Comparison of ENCODE assay signal across 32 cellular contexts in genomic region chr1:167623951-167624350, GRCh38. TPM values are rescaled to one million over a fixed set of nuclear protein-coding genes. Genes with fewer than 3 reads are reported as not detected.
A peak's percentile ranks its signal among the peaks of the same experiment; 100 is the strongest.
DNase-seq lines count a peak whose midpoint lies in the region; ATAC-seq, FAIRE-seq and TF ChIP-seq lines count a peak whose summit lies in the region.
"Had no signal": no experiment of that assay in that cellular context is flagged by ENCODE, and none has a peak within 500 bp of the region (broad histone marks: within the 10 kb centered on the region; RNA-seq: fewer than 3 reads in every experiment).

No MANE protein-coding gene starts in this region.

- H3K27me3 Mint-ChIP-seq in immature natural killer cell (ENCODE audit: low read depth in 3 of 3), result peaks cover 2 to 8% (median 8%) of the 10 kb centered on the region in 3 donors
- no peaks in the 10 kb centered on the region for H3K27me3 Mint-ChIP-seq in stimulated activated naive CD8-positive, alpha-beta T cell treated with anti-CD3 and anti-CD28 coated beads, Interleukin-15, amount 100 ng/mL, for 72 hours
- H3K27me3 Mint-ChIP-seq: activated T-cell treated with anti-CD3 and anti-CD28 coated beads, Interleukin-2, amount 50 U/mL, for 24 hours had no signal

- no peaks in the 10 kb centered on the region for H3K36me3 ChIP-seq in BLaER1 treated with 17β-estradiol and CSF1 and Interleukin-3, amounts not matched to agents 10 nM and 100 nM
- no peaks in the 10 kb centered on the region for H3K36me3 ChIP-seq in OCI-LY1 (ENCODE audit: insufficient read depth, low read length)
- H3K36me3 ChIP-seq: cardiac muscle cell, esophagus squamous epithelium, gastrocnemius medialis, pancreas, stomach, tibial artery had no signal

- no peak overlapping the region for H3K4me3 ChIP-seq in A549
- no peak overlapping the region for H3K4me3 ChIP-seq in BLaER1 treated with 17β-estradiol and CSF1 and Interleukin-3, amounts not matched to agents 10 nM and 100 nM
- H3K4me3 ChIP-seq in OCI-LY1 (ENCODE audit: low read depth, low read length, poor library complexity, severe bottlenecking), result no peak overlapping the region
- H3K4me3 ChIP-seq: cardiac muscle cell, esophagus squamous epithelium, gastrocnemius medialis, pancreas, stomach, tibial artery had no signal

- H3K9me3 Mint-ChIP-seq in immature natural killer cell, result peaks cover 0 to 2% (median 0%) of the 10 kb centered on the region in 6 donors
- peaks cover 15% of the 10 kb centered on the region in 2 donors for H3K9me3 Mint-ChIP-seq in stimulated activated naive CD8-positive, alpha-beta T cell treated with anti-CD3 and anti-CD28 coated beads, Interleukin-15, amount 100 ng/mL, for 72 hours
- H3K9me3 Mint-ChIP-seq: activated T-cell treated with anti-CD3 and anti-CD28 coated beads, Interleukin-2, amount 50 U/mL, for 24 hours had no signal

- no peak overlapping the region for H3K4me2 ChIP-seq in A549
- peak overlapping the region; percentile 73 to 90 (median 78); a peak in 19 of 22 replicates for H3K4me2 ChIP-seq in BLaER1 treated with 17β-estradiol and CSF1 and Interleukin-3, amounts not matched to agents 10 nM and 100 nM
- H3K4me2 ChIP-seq in OCI-LY1 (ENCODE audit: low read length), result no peak overlapping the region
- H3K4me2 ChIP-seq: KMS-11 had no signal

- no peaks in the 10 kb centered on the region for H3K27me3 ChIP-seq in BLaER1 treated with 17β-estradiol and CSF1 and Interleukin-3, amounts not matched to agents 10 nM and 100 nM
- H3K27me3 ChIP-seq in OCI-LY1 (ENCODE audit: insufficient read depth, low read length), result no peaks in the 10 kb centered on the region
- H3K27me3 ChIP-seq: cardiac muscle cell, gastrocnemius medialis, pancreas, stomach, tibial artery had no signal

- POLR2A ChIA-PET in A549 (lab: Yijun Ruan, JAX), result no interaction called here

- H4K20me1 ChIP-seq in BLaER1 treated with 17β-estradiol and CSF1 and Interleukin-3, amounts not matched to agents 10 nM and 100 nM, result no peaks in the 10 kb centered on the region
- no peaks in the 10 kb centered on the region for H4K20me1 ChIP-seq in OCI-LY1 (ENCODE audit: insufficient read depth, low read length)

- H3K27ac ChIP-seq in A549, result no peak overlapping the region
- H3K27ac ChIP-seq in BLaER1 treated with 17β-estradiol and CSF1 and Interleukin-3, amounts not matched to agents 10 nM and 100 nM, result peak overlapping the region in 10 of 11 experiments; percentile 84 to 100 (median 98); a peak in 19 of 22 replicates
- H3K27ac ChIP-seq in OCI-LY1 (ENCODE audit: low read depth, low read length, poor library complexity, severe bottlenecking), result peak overlapping the region; percentile 98
- H3K27ac ChIP-seq: cardiac muscle cell, esophagus squamous epithelium, gastrocnemius medialis, KMS-11, pancreas, RWPE1, tibial artery had no signal

- no peak overlapping the region for H2AFZ ChIP-seq in OCI-LY1 (ENCODE audit: low read length)

- no peaks in the 10 kb centered on the region for H3K4me1 ChIP-seq in A549
- peaks cover 91 to 100% (median 98%) of the 10 kb centered on the region in 10 experiments for H3K4me1 ChIP-seq in BLaER1 treated with 17β-estradiol and CSF1 and Interleukin-3, amounts not matched to agents 10 nM and 100 nM
- H3K4me1 ChIP-seq in OCI-LY1 (ENCODE audit: insufficient read depth, low read length, severe bottlenecking), result peaks cover 76% of the 10 kb centered on the region
- H3K4me1 ChIP-seq: pancreas had no signal

- no peak for TF ChIP-seq POLR2A in A549 (IDR thresholded peaks at IDR 0.05; ENCODE audit: low read length)

- no peak for TF ChIP-seq CTCF in A549 (IDR thresholded peaks at IDR 0.05)
- TF ChIP-seq CTCF in OCI-LY1 (IDR thresholded peaks at IDR 0.05; ENCODE audit: low read length), result no peak

- no peaks in the 10 kb centered on the region for H3K79me2 ChIP-seq in OCI-LY1 (ENCODE audit: insufficient read depth, low read length)

- H3K9me2 ChIP-seq in OCI-LY1 (ENCODE audit: low read depth, low read length), result no peaks in the 10 kb centered on the region

- peak overlapping the region in 1 of 6 donors; percentile 54 for H3K27ac Mint-ChIP-seq in immature natural killer cell
- H3K27ac Mint-ChIP-seq in stimulated activated naive CD8-positive, alpha-beta T cell treated with anti-CD3 and anti-CD28 coated beads, Interleukin-15, amount 100 ng/mL, for 72 hours, result no peak overlapping the region
- H3K27ac Mint-ChIP-seq: activated T-cell treated with anti-CD3 and anti-CD28 coated beads, Interleukin-2, amount 50 U/mL, for 24 hours; endodermal cell; T-helper 2 cell treated with Interferon-gamma antibody and Interleukin-4, amounts not matched to agents 5 μg/mL and 100 μg/mL, for 36 hours had no signal

- FAIRE-seq in A549 (lab: Jason Lieb, UNC), result peak; percentile 32
- FAIRE-seq: GM18507, islet of Langerhans, pancreas had no signal

- H3K36me3 Mint-ChIP-seq in immature natural killer cell, result peaks cover 3 to 10% (median 7%) of the 10 kb centered on the region in 3 donors

- H3K9ac ChIP-seq in BLaER1 treated with 17β-estradiol and CSF1 and Interleukin-3, amounts not matched to agents 10 nM and 100 nM, result peak overlapping the region in 3 of 11 experiments; percentile 87 to 91 (median 90); a peak in 4 of 22 replicates
- H3K9ac ChIP-seq in OCI-LY1 (ENCODE audit: low read length), result no peak overlapping the region
- H3K9ac ChIP-seq: KMS-11 had no signal

- ATAC-seq in A549, result no peak
- no peak for ATAC-seq in stimulated activated naive CD8-positive, alpha-beta T cell treated with anti-CD3 and anti-CD28 coated beads, Interleukin-15, amount 100 ng/mL, for 72 hours
- ATAC-seq: gastrocnemius medialis, pancreas, right cardiac atrium had no signal

- H3K4me1 Mint-ChIP-seq in immature natural killer cell, result peaks cover 32 to 43% of the 10 kb centered on the region in 2 donors
- H3K4me1 Mint-ChIP-seq in stimulated activated naive CD8-positive, alpha-beta T cell treated with anti-CD3 and anti-CD28 coated beads, Interleukin-15, amount 100 ng/mL, for 72 hours, result peaks cover 66% of the 10 kb centered on the region

- H3K9me3 ChIP-seq in A549 (no peaks in the 10 kb centered on the region), OCI-LY1 (ENCODE audit: low read length) (no peaks in the 10 kb centered on the region)
- H3K9me3 ChIP-seq in BLaER1 treated with 17β-estradiol and CSF1 and Interleukin-3, amounts not matched to agents 10 nM and 100 nM (replicated peaks in 1 of 11), result peaks cover 0 to 4% (median 0%) of the 10 kb centered on the region in 11 experiments; a peak in 1 of 22 replicates
- H3K9me3 ChIP-seq: esophagus squamous epithelium, pancreas, tibial artery had no signal

- DNase-seq in A549 (ENCODE audit: low read depth in 1 of 2, low spot score in 1 of 2), result no peak
- peak; percentile 58 for DNase-seq in kidney tubule cell (ENCODE audit: low spot score)
- no peak for DNase-seq in effector CD8-positive, alpha-beta T cell (lab: John Stamatoyannopoulos, UW)
- no peak for DNase-seq in immature natural killer cell
- no peak for DNase-seq in stimulated activated naive CD8-positive, alpha-beta T cell treated with anti-CD3 and anti-CD28 coated beads, Interleukin-15, amount 100 ng/mL, for 72 hours
- DNase-seq: activated naive CD4-positive, alpha-beta T cell; activated T-cell treated with anti-CD3 and anti-CD28 coated beads, Interleukin-2, amount 50 U/mL, for 24 hours; amygdala; cortex of kidney; DMS53; endodermal cell; esophagus squamous epithelium; gastrocnemius medialis; GDM1; GOT3; hypothalamus; NCI-H1694 treated with DMSO at 0.1 percent for 48 hours; NCI-H526; pancreas; right cardiac atrium; stimulated activated CD4-positive, alpha-beta T cell treated with anti-CD3 and anti-CD28 coated beads, Interleukin-12 subunit alpha, Interleukin-12 subunit beta, amount 100 ng/mL, for 4 hours; stomach; tibial artery had no signal

- H3F3A ChIP-seq in OCI-LY1 (ENCODE audit: insufficient read depth, low read length), result no peaks in the 10 kb centered on the region; the same call in 1 of the 2 replicates

- no peak for TF ChIP-seq EP300 in A549 (IDR thresholded peaks at IDR 0.05)

- CTCF ChIA-PET in A549 (lab: Yijun Ruan, JAX), result no interaction called here

- WGBS in A549 (ENCODE audit: missing lambda C conversion rate), result 88% methylated on average over 3 of the region's 3 CpGs

- H3K4me3 Mint-ChIP-seq in immature natural killer cell, result no peak overlapping the region
- H3K4me3 Mint-ChIP-seq in stimulated activated naive CD8-positive, alpha-beta T cell treated with anti-CD3 and anti-CD28 coated beads, Interleukin-15, amount 100 ng/mL, for 72 hours, result peak overlapping the region in 1 of 2 donors; percentile 18
- H3K4me3 Mint-ChIP-seq: activated T-cell treated with anti-CD3 and anti-CD28 coated beads, Interleukin-2, amount 50 U/mL, for 24 hours; endodermal cell; T-helper 2 cell treated with Interferon-gamma antibody and Interleukin-4, amounts not matched to agents 5 μg/mL and 100 μg/mL, for 36 hours had no signal

- TF ChIP-seq RAD21 in A549 (conservative IDR thresholded peaks at IDR 0.05 in 1 of 2, IDR thresholded peaks at IDR 0.05 in 1 of 2), result no peak

TF ChIP-seq in A549, 52 proteins besides CTCF, POLR2A, EP300 and RAD21 (continues in another document):
- TF ChIP-seq SMC3 (IDR thresholded peaks at IDR 0.05) (no peak), MAFK (IDR thresholded peaks at IDR 0.05; ENCODE audit: partially characterized antibody) (no peak), RNF2 (IDR thresholded peaks at IDR 0.05; ENCODE audit: borderline replicate concordance, low read depth) (no peak), ESRRA (IDR thresholded peaks at IDR 0.05; ENCODE audit: borderline replicate concordance, low read length) (no peak), EHF (CRISPR knock-in tag; IDR thresholded peaks at IDR 0.05) (no peak), RFX5 (IDR thresholded peaks at IDR 0.05) (no peak)
- TF ChIP-seq, protein P1, sequence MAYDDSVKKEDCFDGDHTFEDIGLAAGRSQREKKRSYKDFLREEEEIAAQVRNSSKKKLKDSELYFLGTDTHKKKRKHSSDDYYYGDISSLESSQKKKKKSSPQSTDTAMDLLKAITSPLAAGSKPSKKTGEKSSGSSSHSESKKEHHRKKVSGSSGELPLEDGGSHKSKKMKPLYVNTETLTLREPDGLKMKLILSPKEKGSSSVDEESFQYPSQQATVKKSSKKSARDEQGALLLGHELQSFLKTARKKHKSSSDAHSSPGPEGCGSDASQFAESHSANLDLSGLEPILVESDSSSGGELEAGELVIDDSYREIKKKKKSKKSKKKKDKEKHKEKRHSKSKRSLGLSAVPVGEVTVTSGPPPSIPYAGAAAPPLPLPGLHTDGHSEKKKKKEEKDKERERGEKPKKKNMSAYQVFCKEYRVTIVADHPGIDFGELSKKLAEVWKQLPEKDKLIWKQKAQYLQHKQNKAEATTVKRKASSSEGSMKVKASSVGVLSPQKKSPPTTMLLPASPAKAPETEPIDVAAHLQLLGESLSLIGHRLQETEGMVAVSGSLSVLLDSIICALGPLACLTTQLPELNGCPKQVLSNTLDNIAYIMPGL (CRISPR knock-in tag; IDR thresholded peaks at IDR 0.05; ENCODE audit: borderline replicate concordance), result no peak

RNA-seq across cellular contexts. Expression of gene RCSD1, which starts 6.1 kb away (rescaled TPM):
- polyA plus RNA-seq in A549 (2011; rRNA removed) (0.05 TPM in 1 of 2 replicates, not detected in the other), A549 (2017; fragmentation: RNase III; extraction: RNeasy Plus Mini Kit Qiagen cat#74134 plus additional on column Dnase treatment) (0.04 TPM in 1 of 3 replicates, not detected in the others), immature natural killer cell (100 to 1,000 TPM in 2 of 3 donors, 10 to 100 TPM in 1; 96.2 to 179 (median 129) TPM)
- 0.01 TPM in 1 of 2 replicates, not detected in the other for polyA plus RNA-seq in A549 (2012; cell fraction: cytosol; rRNA removed)
- 0.01 TPM in 1 of 2 replicates, not detected in the other for polyA plus RNA-seq in A549 (2012; cell fraction: nucleus; rRNA removed)
- not detected in 2 replicates for polyA minus RNA-seq in A549 (2011; rRNA and poly(A)+ RNA removed)
- polyA plus RNA-seq: neural cell had no signal

Comparison
In these comparisons a context has a peak if more than half of its experiments do, and no peak if none do; other contexts are left out.
1. H3K27ac ChIP-seq: peak in BLaER1 treated with 17β-estradiol and CSF1 and Interleukin-3, amounts not matched to agents 10 nM and 100 nM (10 of 11) and OCI-LY1 (single experiment); none in A549 (0 of 2).
2. H3K4me2 ChIP-seq: peak in BLaER1 treated with 17β-estradiol and CSF1 and Interleukin-3, amounts not matched to agents 10 nM and 100 nM (11 of 11); none in A549 (single experiment) and OCI-LY1 (single experiment).
3. RNA of gene RCSD1, which starts 6.1 kb away (polyA plus RNA-seq): 96.2 to 179 TPM in immature natural killer cell; 0.01 to 0.05 TPM in A549; every median in the first group is over 10 times any median in the second.